In genomic region chr9:102035929-102036328, GRCh38 we compare ENCODE assay signal across 16 cellular contexts.
DNase-seq lines count a peak whose midpoint lies in the region; ATAC-seq and TF ChIP-seq lines count a peak whose summit lies in the region.
"Had no signal": no experiment of that assay in that cellular context is flagged by ENCODE, and none has a peak within 500 bp of the region (broad histone marks: within the 10 kb centered on the region; RNA-seq: fewer than 3 reads in every experiment).

No MANE protein-coding gene starts in this region.

- no peaks in the 10 kb centered on the region for H3K9me3 ChIP-seq in lower lobe of right lung
- H3K9me3 ChIP-seq: body of pancreas had no signal

- no peak overlapping the region for H3K27ac Mint-ChIP-seq in Calu3 (ENCODE audit: unreplicated experiment)
- H3K27ac Mint-ChIP-seq: CD4-positive, CD25-positive, alpha-beta regulatory T cell had no signal

- intact Hi-C loops in Calu3 (cut with micrococcal nuclease; ENCODE audit: unreplicated experiment), result no loop called here
- intact Hi-C loops in lower lobe of right lung (cut with DNase I), result no loop called here

- H3K4me3 ChIP-seq in lower lobe of right lung, result no peak overlapping the region
- H3K4me3 ChIP-seq: body of pancreas had no signal

- H3K27me3 Mint-ChIP-seq in Calu3 (ENCODE audit: unreplicated experiment), result no peaks in the 10 kb centered on the region
- H3K27me3 Mint-ChIP-seq: CD4-positive, CD25-positive, alpha-beta regulatory T cell; stimulated activated naive CD8-positive, alpha-beta T cell treated with anti-CD3 and anti-CD28 coated beads, Interleukin-15, amount 100 ng/mL, for 72 hours had no signal

- no peaks in the 10 kb centered on the region for H3K4me1 ChIP-seq in lower lobe of right lung
- H3K4me1 ChIP-seq: body of pancreas, parathyroid adenoma had no signal

- BruUV-seq in Calu3 (replicated peaks; lab: Mats Ljungman, UMichigan), result no TSS peak

- H3K4me1 Mint-ChIP-seq in Calu3 (ENCODE audit: low read depth, unreplicated experiment), result no peaks in the 10 kb centered on the region
- H3K4me1 Mint-ChIP-seq: CD4-positive, CD25-positive, alpha-beta regulatory T cell; stimulated activated naive CD8-positive, alpha-beta T cell treated with anti-CD3 and anti-CD28 coated beads, Interleukin-15, amount 100 ng/mL, for 72 hours had no signal

- CTCF ChIA-PET in Calu3 (lab: Charles Lee), result no interaction called here

- H3K4me3 Mint-ChIP-seq in Calu3 (ENCODE audit: low read depth, unreplicated experiment), result no peak overlapping the region
- H3K4me3 Mint-ChIP-seq: CD4-positive, CD25-positive, alpha-beta regulatory T cell; stimulated activated naive CD8-positive, alpha-beta T cell treated with anti-CD3 and anti-CD28 coated beads, Interleukin-15, amount 100 ng/mL, for 72 hours had no signal

- H3K36me3 Mint-ChIP-seq in Calu3 (ENCODE audit: insufficient read depth, unreplicated experiment), result no peaks in the 10 kb centered on the region
- H3K36me3 Mint-ChIP-seq: CD4-positive, CD25-positive, alpha-beta regulatory T cell had no signal

- H3K36me3 ChIP-seq in lower lobe of right lung, result no peaks in the 10 kb centered on the region

- DNase-seq in OCI-M1 (lab: John Stamatoyannopoulos, UW), result peak; percentile 82
- no peak for DNase-seq in Calu3
- no peak for DNase-seq in NCI-H69 (lab: John Stamatoyannopoulos, UW)
- no peak for DNase-seq in lower lobe of right lung
- DNase-seq: activated CD4-positive, alpha-beta T cell treated with anti-CD3 and anti-CD28 coated beads for 4 hours; activated effector memory CD4-positive, alpha-beta T cell treated with anti-CD3 and anti-CD28 coated beads, Interleukin-2, amount 50 U/mL, for 16 hours; body of pancreas; head of caudate nucleus; mammary epithelial cell; stimulated activated CD4-positive, alpha-beta T cell treated with anti-CD3 and anti-CD28 coated beads, Interleukin-4, amount 100 ng/mL, for 1 hour; stimulated activated naive CD8-positive, alpha-beta T cell treated with anti-CD3 and anti-CD28 coated beads, Interleukin-15, amount 100 ng/mL, for 72 hours had no signal

- TF ChIP-seq CTCF in Calu3 (IDR thresholded peaks at IDR 0.05; ENCODE audit: unreplicated experiment) (no peak), lower lobe of right lung (IDR thresholded peaks at IDR 0.05) (no peak)

- no peaks in the 10 kb centered on the region for H3K27me3 ChIP-seq in lower lobe of right lung (ENCODE audit: low read depth)
- H3K27me3 ChIP-seq: body of pancreas had no signal

- H3K9me3 Mint-ChIP-seq in Calu3 (ENCODE audit: low read depth, unreplicated experiment), result no peaks in the 10 kb centered on the region

- peak; percentile 81 for ATAC-seq in GM18867 (IDR thresholded peaks at IDR 0.05; ENCODE audit: unreplicated experiment)
- peak; percentile 79 for ATAC-seq in GM21619 (IDR thresholded peaks at IDR 0.05; ENCODE audit: unreplicated experiment)
- ATAC-seq in HG03135 (IDR thresholded peaks at IDR 0.05; ENCODE audit: unreplicated experiment), result peak; percentile 84
- no peak for ATAC-seq in lower lobe of right lung
- ATAC-seq: body of pancreas; stimulated activated naive CD8-positive, alpha-beta T cell treated with anti-CD3 and anti-CD28 coated beads, Interleukin-15, amount 100 ng/mL, for 72 hours had no signal

- no peak overlapping the region for H3K27ac ChIP-seq in lower lobe of right lung
- H3K27ac ChIP-seq: body of pancreas, parathyroid adenoma had no signal

Comparison
In these comparisons a context has a peak if more than half of its experiments do, and no peak if none do; other contexts are left out.
1. ATAC-seq: peak in GM18867 (single experiment), GM21619 (single experiment) and HG03135 (single experiment); none in lower lobe of right lung (0 of 2).